In the genomic region with DNA sequence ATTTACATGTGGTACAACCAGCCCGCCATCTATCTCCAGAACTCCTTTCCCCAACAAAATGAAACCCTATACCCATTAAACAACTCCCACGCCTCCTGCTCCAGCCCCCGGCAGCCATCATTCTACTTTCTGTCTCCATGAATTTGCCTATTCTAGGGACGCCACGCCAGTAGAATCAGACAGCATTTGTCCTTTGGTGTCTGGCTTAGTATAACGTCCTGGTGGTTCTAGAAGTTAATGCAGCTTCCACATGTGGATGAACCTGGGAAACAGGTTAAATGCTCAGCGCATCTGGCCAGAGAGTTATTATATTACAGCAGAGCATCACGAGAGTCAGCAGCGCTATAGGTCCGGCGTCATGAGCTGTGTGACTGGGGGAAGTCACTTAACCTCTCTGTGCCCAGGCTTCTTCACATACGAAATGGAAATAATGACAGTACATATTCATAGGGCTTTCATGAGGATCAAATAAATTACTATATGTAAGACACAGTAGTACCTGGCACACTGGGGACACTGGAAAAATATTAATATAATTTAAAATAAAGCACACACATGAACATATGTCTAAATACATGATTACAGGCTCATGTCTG, we compare ENCODE assay signal across 16 cellular contexts.
DNase-seq lines count a peak whose midpoint lies in the region; ATAC-seq and TF ChIP-seq lines count a peak whose summit lies in the region.
"Had no signal": no experiment of that assay in that cellular context is flagged by ENCODE, and none has a peak within 500 bp of the region (broad histone marks: within the 10 kb centered on the region; RNA-seq: fewer than 3 reads in every experiment).

No MANE protein-coding gene starts in this region.

- ATAC-seq in stimulated activated naive CD8-positive, alpha-beta T cell treated with anti-CD3 and anti-CD28 coated beads, Interleukin-15, Interleukin-2, amounts not matched to agents 100 U/mL and 50 U/mL, for 24 hours, result no peak
- no peak for ATAC-seq in central memory CD8-positive, alpha-beta T cell (replicated peaks; ENCODE audit: extremely low read depth, poor library complexity, severe bottlenecking)
- no peak for ATAC-seq in HG02642 (IDR thresholded peaks at IDR 0.05; ENCODE audit: poor library complexity, unreplicated experiment)
- ATAC-seq in HG02759 (IDR thresholded peaks at IDR 0.05; ENCODE audit: unreplicated experiment), result no peak
- ATAC-seq: foreskin keratinocyte had no signal

- no peaks in the 10 kb centered on the region for H3K27me3 Mint-ChIP-seq in stimulated activated naive CD8-positive, alpha-beta T cell treated with anti-CD3 and anti-CD28 coated beads, Interleukin-15, Interleukin-2, amounts not matched to agents 100 ng/mL and 50 ng/mL, for 24 hours
- H3K27me3 Mint-ChIP-seq in central memory CD8-positive, alpha-beta T cell, result no peaks in the 10 kb centered on the region
- H3K27me3 Mint-ChIP-seq in type B pancreatic cell, result no peaks in the 10 kb centered on the region

- H3K36me3 Mint-ChIP-seq in stimulated activated naive CD8-positive, alpha-beta T cell treated with anti-CD3 and anti-CD28 coated beads, Interleukin-15, Interleukin-2, amounts not matched to agents 100 ng/mL and 50 ng/mL, for 24 hours (ENCODE audit: low read depth), result peaks cover 29% of the 10 kb centered on the region
- H3K36me3 Mint-ChIP-seq in central memory CD8-positive, alpha-beta T cell (ENCODE audit: insufficient read depth), result peaks cover 6% of the 10 kb centered on the region
- no peaks in the 10 kb centered on the region for H3K36me3 Mint-ChIP-seq in type B pancreatic cell

- DNase-seq in DMS53 (lab: John Stamatoyannopoulos, UW), result peak; percentile 7
- no peak for DNase-seq in DMS53 treated with DMSO at 0.1 percent for 48 hours (lab: John Stamatoyannopoulos, UW; ENCODE audit: unreplicated experiment)
- DNase-seq in stimulated activated naive CD8-positive, alpha-beta T cell treated with anti-CD3 and anti-CD28 coated beads, Interleukin-15, Interleukin-2, amounts not matched to agents 100 U/mL and 50 U/mL, for 24 hours, result no peak
- no peak for DNase-seq in central memory CD8-positive, alpha-beta T cell (ENCODE audit: low spot score in 2 of 2)
- DNase-seq in type B pancreatic cell (ENCODE audit: extremely low spot score, unreplicated experiment), result no peak
- DNase-seq: activated CD4-positive, alpha-beta T cell treated with anti-CD3 and anti-CD28 coated beads for 48 hours; activated effector memory CD4-positive, alpha-beta T cell treated with Interleukin-2 at 50 U/mL for 16 hours; foreskin keratinocyte; GF-D8; midbrain; NCI-H1105 treated with DMSO at 0.1 percent for 48 hours; retina; stimulated activated CD4-positive, alpha-beta T cell treated with anti-CD3 and anti-CD28 coated beads, Interleukin-12 subunit alpha, Interleukin-12 subunit beta, amount 100 ng/mL, for 4 hours had no signal

- H3K4me3 Mint-ChIP-seq in stimulated activated naive CD8-positive, alpha-beta T cell treated with anti-CD3 and anti-CD28 coated beads, Interleukin-15, Interleukin-2, amounts not matched to agents 100 ng/mL and 50 ng/mL, for 24 hours, result no peak overlapping the region
- no peak overlapping the region for H3K4me3 Mint-ChIP-seq in central memory CD8-positive, alpha-beta T cell
- no peak overlapping the region for H3K4me3 Mint-ChIP-seq in type B pancreatic cell

- peak; percentile 53 for TF ChIP-seq CTCF in type B pancreatic cell (conservative IDR thresholded peaks at IDR 0.05)

- peak overlapping the region; percentile 71 for H3K27ac Mint-ChIP-seq in stimulated activated naive CD8-positive, alpha-beta T cell treated with anti-CD3 and anti-CD28 coated beads, Interleukin-15, Interleukin-2, amounts not matched to agents 100 ng/mL and 50 ng/mL, for 24 hours
- H3K27ac Mint-ChIP-seq in central memory CD8-positive, alpha-beta T cell (ENCODE audit: low read depth), result peak overlapping the region; percentile 67
- no peak overlapping the region for H3K27ac Mint-ChIP-seq in type B pancreatic cell

- peaks cover 10% of the 10 kb centered on the region for H3K9me3 Mint-ChIP-seq in stimulated activated naive CD8-positive, alpha-beta T cell treated with anti-CD3 and anti-CD28 coated beads, Interleukin-15, Interleukin-2, amounts not matched to agents 100 ng/mL and 50 ng/mL, for 24 hours
- H3K9me3 Mint-ChIP-seq in central memory CD8-positive, alpha-beta T cell, result no peaks in the 10 kb centered on the region
- no peaks in the 10 kb centered on the region for H3K9me3 Mint-ChIP-seq in type B pancreatic cell

- peaks cover 50% of the 10 kb centered on the region for H3K4me1 Mint-ChIP-seq in stimulated activated naive CD8-positive, alpha-beta T cell treated with anti-CD3 and anti-CD28 coated beads, Interleukin-15, Interleukin-2, amounts not matched to agents 100 ng/mL and 50 ng/mL, for 24 hours (ENCODE audit: low read depth)
- peaks cover 22% of the 10 kb centered on the region for H3K4me1 Mint-ChIP-seq in central memory CD8-positive, alpha-beta T cell
- peaks cover 16% of the 10 kb centered on the region for H3K4me1 Mint-ChIP-seq in type B pancreatic cell (ENCODE audit: unreplicated experiment)
